ENCODE assay signal across 16 cellular contexts in genomic region chr10:7711075-7711474, GRCh38. TPM values are rescaled to one million over a fixed set of nuclear protein-coding genes. Genes with fewer than 3 reads are reported as not detected.
"Had no signal": no experiment of that assay in that cellular context is flagged by ENCODE, and none has a peak within 500 bp of the region (broad histone marks: within the 10 kb centered on the region; RNA-seq: fewer than 3 reads in every experiment).

No MANE protein-coding gene starts in this region.

RNA-seq across cellular contexts. Expression of gene ITIH2, which starts 8.0 kb away (rescaled TPM):
- total RNA-seq: kidney epithelial cell; left cardiac atrium; left colon; left ventricle myocardium inferior; left ventricle myocardium superior; lower leg skin; lung microvascular endothelial cell; mammary epithelial cell; mesenteric fat pad; mesothelial cell of epicardium; mononuclear cell; mucosa of descending colon; myocyte; naive thymus-derived CD4-positive, alpha-beta T cell had no signal
- polyA plus RNA-seq: keratinocyte; mammary epithelial cell; naive thymus-derived CD4-positive, alpha-beta T cell had no signal

RNA-seq across cellular contexts. Expression of gene ITIH5, which starts 44.3 kb away (rescaled TPM):
- total RNA-seq: myocyte; naive thymus-derived CD4-positive, alpha-beta T cell had no signal
- polyA plus RNA-seq: immature natural killer cell; keratinocyte; mammary epithelial cell; naive thymus-derived CD4-positive, alpha-beta T cell had no signal
